1 cellular context compared by ENCODE assay signal in genomic region chr20:6489361-6490154, GRCh38.
A peak's percentile ranks its signal among the peaks of the same experiment; 100 is the strongest.
TF ChIP-seq lines count a peak whose summit lies in the region.

No MANE protein-coding gene starts in this region.

TF ChIP-seq in HepG2, 621 proteins besides CTCF, POLR2A, EP300 and RAD21 (continued from another document and continues in another):
- TF ChIP-seq ZHX1 (CRISPR knock-in tag; IDR thresholded peaks at IDR 0.05; ENCODE audit: low read depth) (no peak), ARID5B (CRISPR knock-in tag; IDR thresholded peaks at IDR 0.05) (peak; percentile 66), NFE2L1 (CRISPR knock-in tag; IDR thresholded peaks at IDR 0.05; ENCODE audit: borderline replicate concordance) (no peak), HIVEP1 (CRISPR knock-in tag; IDR thresholded peaks at IDR 0.05) (no peak; the same call in 1 of the 2 replicates), MAFF (IDR thresholded peaks at IDR 0.05; ENCODE audit: low read depth, low read length) (no peak), ISX (CRISPR knock-in tag; conservative IDR thresholded peaks at IDR 0.05) (no peak), DMAP1 (CRISPR knock-in tag; IDR thresholded peaks at IDR 0.05) (peak; percentile 45; the same call in 1 of the 2 replicates), KDM1A (CRISPR knock-in tag; IDR thresholded peaks at IDR 0.05) (0 out of 2 replicates have a peak, but pooled peaks have one; percentile 36), POGK (CRISPR knock-in tag; conservative IDR thresholded peaks at IDR 0.05) (no peak), NR2F2 (IDR thresholded peaks at IDR 0.05; ENCODE audit: borderline replicate concordance, low read depth) (peak; percentile 27; the same call in 1 of the 2 replicates), ATF3 (CRISPR knock-in tag; IDR thresholded peaks at IDR 0.05) (no peak), KMT2B (CRISPR knock-in tag; IDR thresholded peaks at IDR 0.05) (no peak), ZBTB1 (CRISPR knock-in tag; IDR thresholded peaks at IDR 0.05; ENCODE audit: borderline replicate concordance) (no peak), SUZ12 (IDR thresholded peaks at IDR 0.05; ENCODE audit: low read depth, low read length) (no peak), ZNF737 (CRISPR knock-in tag; IDR thresholded peaks at IDR 0.05; ENCODE audit: borderline replicate concordance) (no peak), TEAD3 (CRISPR knock-in tag; optimal IDR thresholded peaks at IDR 0.05; ENCODE audit: borderline replicate concordance) (peak; percentile 40), LCORL (IDR thresholded peaks at IDR 0.05) (no peak), LCORL (CRISPR knock-in tag; IDR thresholded peaks at IDR 0.05) (no peak), ZNF501 (CRISPR knock-in tag; IDR thresholded peaks at IDR 0.05) (no peak), CCDC6 (CRISPR knock-in tag; IDR thresholded peaks at IDR 0.05) (no peak), FOXJ3 (CRISPR knock-in tag; IDR thresholded peaks at IDR 0.05; ENCODE audit: borderline replicate concordance) (no peak), EZH2 (conservative IDR thresholded peaks at IDR 0.05; ENCODE audit: low read depth, low read length) (no peak), MAFG (CRISPR knock-in tag; IDR thresholded peaks at IDR 0.05) (no peak), SNAPC5 (CRISPR knock-in tag; IDR thresholded peaks at IDR 0.05; ENCODE audit: borderline replicate concordance) (no peak), ZNF704 (CRISPR knock-in tag; IDR thresholded peaks at IDR 0.05; ENCODE audit: borderline replicate concordance) (no peak), MTF1 (CRISPR knock-in tag; IDR thresholded peaks at IDR 0.05) (no peak), NFKB2 (CRISPR knock-in tag; IDR thresholded peaks at IDR 0.05; ENCODE audit: borderline replicate concordance) (no peak), ZNF143 (CRISPR knock-in tag; IDR thresholded peaks at IDR 0.05) (no peak), CBX5 (CRISPR knock-in tag; IDR thresholded peaks at IDR 0.05; ENCODE audit: borderline replicate concordance) (no peak), ZNF142 (CRISPR knock-in tag; IDR thresholded peaks at IDR 0.05) (no peak), ZNF768 (CRISPR knock-in tag; IDR thresholded peaks at IDR 0.05) (no peak), RBM22 (optimal IDR thresholded peaks at IDR 0.05; ENCODE audit: low read length) (no peak), ZNF7 (CRISPR knock-in tag; IDR thresholded peaks at IDR 0.05) (no peak), SIX4 (CRISPR knock-in tag; IDR thresholded peaks at IDR 0.05) (no peak), TRIM24 (CRISPR knock-in tag; IDR thresholded peaks at IDR 0.05) (no peak), PATZ1 (CRISPR knock-in tag; IDR thresholded peaks at IDR 0.05) (0 out of 2 replicates have a peak, but pooled peaks have one; percentile 26), ZNF839 (CRISPR knock-in tag; IDR thresholded peaks at IDR 0.05; ENCODE audit: borderline replicate concordance) (no peak), ZNF260 (CRISPR knock-in tag; IDR thresholded peaks at IDR 0.05; ENCODE audit: borderline replicate concordance, low read depth) (no peak), ZNF512B (CRISPR knock-in tag; IDR thresholded peaks at IDR 0.05; ENCODE audit: borderline replicate concordance) (no peak), BRD4 (CRISPR knock-in tag; IDR thresholded peaks at IDR 0.05) (no peak), GATAD2A (CRISPR knock-in tag; IDR thresholded peaks at IDR 0.05) (peak; percentile 79), DRAP1 (CRISPR knock-in tag; IDR thresholded peaks at IDR 0.05) (no peak)
